ENCODE assay signal across 8 cellular contexts in genomic region chr2:238370482-238371372, GRCh38. TPM values are rescaled to one million over a fixed set of nuclear protein-coding genes. Genes with fewer than 3 reads are reported as not detected.
DNase-seq lines count a peak whose midpoint lies in the region; ATAC-seq and TF ChIP-seq lines count a peak whose summit lies in the region.

No MANE protein-coding gene starts in this region.

- no peaks in the 10 kb centered on the region for H3K36me3 ChIP-seq in mucosa of descending colon (ENCODE audit: low read depth)

- peak; percentile 57 for TF ChIP-seq CTCF in mucosa of descending colon (IDR thresholded peaks at IDR 0.05)

- ATAC-seq in mucosa of descending colon, result peak; percentile 91
- ATAC-seq in HG02870 (IDR thresholded peaks at IDR 0.05; ENCODE audit: unreplicated experiment), result no peak

- DNase-seq in SIG-M5 treated with dmso at 0.1 percent for 504 hours (lab: John Stamatoyannopoulos, UW; ENCODE audit: unreplicated experiment) (peak; percentile 78), SIG-M5 (lab: John Stamatoyannopoulos, UW) (no peak), NCI-H2029 (lab: John Stamatoyannopoulos, UW) (peak; percentile 41), dermis microvascular lymphatic vessel endothelial cell (ENCODE audit: low read depth in 2 of 2) (peak; percentile 56 to 73), mucosa of descending colon (peak in 2 of 3 donors; percentile 70 to 82)
- peak in 3 of 4 experiments; percentile 8 to 27 (median 22) for DNase-seq in activated CD4-positive, CD25-positive, alpha-beta regulatory T cell (lab: John Stamatoyannopoulos, UW)
- peak; percentile 8 to 55 (median 35) for DNase-seq in stimulated activated naive CD4-positive, alpha-beta T cell (lab: John Stamatoyannopoulos, UW)

- H3K4me1 ChIP-seq in mucosa of descending colon (ENCODE audit: low read depth), result no peaks in the 10 kb centered on the region

- intact Hi-C loops in mucosa of descending colon (cut with DNase I, micrococcal nuclease), result loop anchor here in 1 of 2 donors (2.0 kb wide), 1 partner anchor 92 kb away; no protein-coding TSS in a partner anchor

- H3K9me3 ChIP-seq in mucosa of descending colon, result no peaks in the 10 kb centered on the region

- H3K4me3 ChIP-seq in mucosa of descending colon, result no peak overlapping the region

RNA-seq across cellular contexts. Expression of gene TRAF3IP1, which starts 50.4 kb away (rescaled TPM):
- total RNA-seq in dermis microvascular lymphatic vessel endothelial cell (6.0 and 6.8 TPM in 2 replicates), mucosa of descending colon (10 to 100 TPM; 13.3 to 37.5 (median 16.3) TPM)

RNA-seq across cellular contexts. Expression of gene ASB1, which starts 56.0 kb away (rescaled TPM):
- total RNA-seq in dermis microvascular lymphatic vessel endothelial cell, result 5.8 and 7.1 TPM in 2 replicates
- 10 to 100 TPM; 23.5 to 41.7 (median 24.6) TPM for total RNA-seq in mucosa of descending colon
